13 cellular contexts compared by ENCODE assay signal in the genomic region with DNA sequence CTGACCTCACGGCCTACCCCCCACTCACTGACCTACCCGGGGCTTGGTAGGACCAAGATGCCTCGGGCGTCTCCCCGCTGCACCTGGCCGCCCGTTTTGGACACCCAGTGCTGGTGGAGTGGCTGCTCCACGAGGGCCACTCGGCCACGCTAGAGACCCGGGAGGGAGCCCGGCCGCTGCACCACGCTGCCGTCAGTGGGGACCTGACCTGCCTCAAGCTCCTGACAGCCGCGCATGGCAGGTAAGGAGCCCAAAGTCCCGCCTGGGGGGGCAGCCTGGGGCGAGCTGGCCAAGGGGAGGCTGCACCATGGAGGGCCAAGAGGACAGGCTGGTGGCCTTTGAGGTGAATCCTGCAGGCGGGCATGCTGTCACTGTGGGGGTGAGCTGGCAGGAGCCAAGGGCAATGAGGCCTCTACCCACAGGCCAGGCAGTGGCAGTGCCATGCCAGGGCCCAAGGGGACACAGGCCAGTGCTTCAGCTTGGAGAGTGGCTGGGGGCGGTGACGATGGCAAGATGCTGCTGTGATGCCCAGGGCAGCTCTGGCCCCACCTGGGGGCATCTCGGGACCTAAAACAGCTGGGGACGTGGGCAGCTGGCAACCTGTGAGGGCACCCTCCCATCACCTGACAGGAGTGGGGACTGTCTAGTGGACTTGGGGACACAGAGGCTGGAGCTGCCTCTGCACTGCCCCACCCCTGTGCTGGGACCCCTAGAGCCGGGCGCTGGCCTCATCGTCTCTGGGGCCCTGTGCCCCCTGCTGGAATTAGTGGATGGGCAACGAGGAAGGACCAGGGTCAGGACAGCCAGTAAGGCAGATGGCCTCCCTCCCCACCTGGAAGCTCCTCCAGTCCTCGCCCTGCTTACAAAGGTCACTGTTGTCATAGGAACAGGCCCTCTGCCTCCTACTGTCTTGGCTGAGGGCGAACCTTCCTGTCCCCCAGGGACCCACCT. TPM values are rescaled to one million over a fixed set of nuclear protein-coding genes. Genes with fewer than 3 reads are reported as not detected.
A peak's percentile ranks its signal among the peaks of the same experiment; 100 is the strongest.
DNase-seq lines count a peak whose midpoint lies in the region; TF ChIP-seq lines count a peak whose summit lies in the region.
"Had no signal": no experiment of that assay in that cellular context is flagged by ENCODE, and none has a peak within 500 bp of the region (broad histone marks: within the 10 kb centered on the region; RNA-seq: fewer than 3 reads in every experiment).

No MANE protein-coding gene starts in this region.

- H3K9me3 ChIP-seq in Peyer's patch, result no peaks in the 10 kb centered on the region
- no peaks in the 10 kb centered on the region for H3K9me3 ChIP-seq in iPS-15b (ENCODE audit: control insufficient read depth, insufficient read depth, low read length)
- H3K9me3 ChIP-seq: uterus had no signal

- no peak overlapping the region for H3K27ac ChIP-seq in Peyer's patch
- H3K27ac ChIP-seq: epithelial cell of prostate, uterus had no signal

- H3K4me1 ChIP-seq in Peyer's patch, result peaks cover 4 to 18% (median 7%) of the 10 kb centered on the region in 4 donors
- no peaks in the 10 kb centered on the region for H3K4me1 ChIP-seq in iPS-15b (ENCODE audit: control insufficient read depth, insufficient read depth, low read length)
- H3K4me1 ChIP-seq: uterus had no signal

- peak overlapping the region; percentile 12 for H3K9ac ChIP-seq in iPS-15b (ENCODE audit: low read depth, low read length)

- TF ChIP-seq CTCF in Peyer's patch (IDR thresholded peaks at IDR 0.05), result no peak

- H3K4me3 ChIP-seq in Peyer's patch, result no peak overlapping the region
- no peak overlapping the region for H3K4me3 ChIP-seq in iPS-15b (ENCODE audit: low read depth, low read length)
- H3K4me3 ChIP-seq: uterus had no signal

- H3K27me3 ChIP-seq in Peyer's patch (no peaks in the 10 kb centered on the region), iPS-15b (ENCODE audit: control insufficient read depth, insufficient read depth, low read length) (no peaks in the 10 kb centered on the region)
- H3K27me3 ChIP-seq: uterus had no signal

- peak; percentile 21 for DNase-seq in D341Med (ENCODE audit: low spot score)
- DNase-seq in Peyer's patch, result peak in 2 of 3 donors; percentile 40 to 45
- DNase-seq in stimulated activated CD8-positive, alpha-beta memory T cell treated with anti-CD3 and anti-CD28 coated beads, Interleukin-4, amount 100 ng/mL, for 48 hours, result peak; percentile 22
- DNase-seq in NCI-H1105 treated with DMSO at 0.1 percent for 48 hours (lab: John Stamatoyannopoulos, UW), result no peak
- no peak for DNase-seq in NCI-H187 treated with DMSO at 0.1 percent for 48 hours (lab: John Stamatoyannopoulos, UW)
- DNase-seq in GF-D8 (lab: John Stamatoyannopoulos, UW), result no peak
- DNase-seq: GOT3, left colon, naive B cell, NCI-H69 had no signal

- H3K36me3 ChIP-seq in Peyer's patch (no peaks in the 10 kb centered on the region), iPS-15b (ENCODE audit: control insufficient read depth, insufficient read depth, low read length) (no peaks in the 10 kb centered on the region)
- H3K36me3 ChIP-seq: uterus had no signal

- TF ChIP-seq POLR2A in Peyer's patch (IDR thresholded peaks at IDR 0.05), result no peak

RNA-seq across cellular contexts. Expression of gene ESPNL, which starts 2.0 kb away (rescaled TPM):
- total RNA-seq in Peyer's patch, result 1 to 10 TPM in 1 of 4 donors, under 1 TPM in 1, not detected in 2; 0.27 to 2.5 TPM

RNA-seq across cellular contexts. Expression of gene KLHL30, which starts 36.3 kb away (rescaled TPM):
- under 1 TPM in 2 of 4 donors, not detected in 2; 0.27 to 0.28 TPM for total RNA-seq in Peyer's patch

RNA-seq across cellular contexts. Expression of gene SCLY, which starts 41.4 kb away (rescaled TPM):
- total RNA-seq in Peyer's patch, result 10 to 100 TPM; 13.2 to 45.2 (median 24.2) TPM

RNA-seq across cellular contexts. Expression of gene ERFE, which starts 56.6 kb away (rescaled TPM):
- under 1 TPM in 3 of 4 donors, not detected in 1; 0.40 to 0.57 (median 0.53) TPM for total RNA-seq in Peyer's patch

Comparison
In these comparisons a context has a peak if more than half of its experiments do, and no peak if none do; other contexts are left out.
1. DNase-seq: peak in D341Med (single experiment), Peyer's patch (2 of 3) and stimulated activated CD8-positive, alpha-beta memory T cell treated with anti-CD3 and anti-CD28 coated beads, Interleukin-4, amount 100 ng/mL, for 48 hours (single experiment); none in NCI-H1105 treated with DMSO at 0.1 percent for 48 hours (single experiment), NCI-H187 treated with DMSO at 0.1 percent for 48 hours (single experiment) and GF-D8 (single experiment).